In genomic region chr3:30113906-30114305, GRCh38 we compare ENCODE assay signal across 26 cellular contexts.
"Had no signal": no experiment of that assay in that cellular context is flagged by ENCODE, and none has a peak within 500 bp of the region (broad histone marks: within the 10 kb centered on the region; RNA-seq: fewer than 3 reads in every experiment).

No MANE protein-coding gene starts in this region.

- H3K9me3 Mint-ChIP-seq: naive thymus-derived CD4-positive, alpha-beta T cell; natural killer cell treated with Interleukin-12 subunit alpha and Interleukin-12 subunit beta and Interleukin-15 and Interleukin-18, amount 100 ng/mL, for 72 hours; stimulated activated naive B cell treated with anti-CD40 and anti-IgM and Interleukin-4, amounts not matched to agents 10 μg/mL and 1 μg/mL and 100 μg/mL, for 72 hours; stimulated activated naive CD8-positive, alpha-beta T cell treated with anti-CD3 and anti-CD28 coated beads, Interleukin-15, Interleukin-2, amounts not matched to agents 100 ng/mL and 50 ng/mL, for 24 hours; type B pancreatic cell had no signal

- H3K4me3 Mint-ChIP-seq: naive thymus-derived CD4-positive, alpha-beta T cell; natural killer cell treated with Interleukin-12 subunit alpha and Interleukin-12 subunit beta and Interleukin-15 and Interleukin-18, amount 100 ng/mL, for 72 hours; stimulated activated naive B cell treated with anti-CD40 and anti-IgM and Interleukin-4, amounts not matched to agents 10 μg/mL and 1 μg/mL and 100 μg/mL, for 72 hours; stimulated activated naive CD8-positive, alpha-beta T cell treated with anti-CD3 and anti-CD28 coated beads, Interleukin-15, Interleukin-2, amounts not matched to agents 100 ng/mL and 50 ng/mL, for 24 hours; type B pancreatic cell had no signal

- H3K27ac Mint-ChIP-seq: natural killer cell treated with Interleukin-12 subunit alpha and Interleukin-12 subunit beta and Interleukin-15 and Interleukin-18, amount 100 ng/mL, for 72 hours; stimulated activated naive B cell treated with anti-CD40 and anti-IgM and Interleukin-4, amounts not matched to agents 10 μg/mL and 1 μg/mL and 100 μg/mL, for 72 hours; stimulated activated naive CD8-positive, alpha-beta T cell treated with anti-CD3 and anti-CD28 coated beads, Interleukin-15, Interleukin-2, amounts not matched to agents 100 ng/mL and 50 ng/mL, for 24 hours; type B pancreatic cell had no signal

- DNase-seq: hippocampal formation; kidney glomerular epithelial cell; left cardiac atrium; left lung; lower lobe of right lung; mammary epithelial cell; mesenchymal stem cell; naive thymus-derived CD4-positive, alpha-beta T cell; nucleus accumbens; pancreas; posterior cingulate gyrus; retina; right cardiac atrium; stimulated activated CD4-positive, alpha-beta T cell treated with anti-CD3 and anti-CD28 coated beads, Interleukin-12 subunit alpha, Interleukin-12 subunit beta, amount 100 ng/mL, for 4 hours; stimulated activated CD4-positive, alpha-beta T cell treated with anti-CD3 and anti-CD28 coated beads, Interleukin-15, amount 100 ng/mL, for 24 hours; stimulated activated CD4-positive, alpha-beta T cell treated with anti-CD3 and anti-CD28 coated beads, Interleukin-2, amount 100 ng/mL, for 24 hours; stimulated activated CD4-positive, alpha-beta T cell treated with anti-CD3 and anti-CD28 coated beads, Interleukin-4, amount 100 ng/mL, for 1 hour; stimulated activated naive B cell treated with anti-CD40 and anti-IgM and Interleukin-4, amounts not matched to agents 10 μg/mL and 1 μg/mL and 100 μg/mL, for 72 hours; substantia nigra; uterus had no signal

- H3K27me3 ChIP-seq: left lung, pancreas, tibial nerve, uterus had no signal

- H3K4me1 ChIP-seq: left lung, lower lobe of right lung, prostate gland had no signal

- H3K36me3 ChIP-seq: left lung, lower lobe of right lung, pancreas, prostate gland, tibial nerve, uterus had no signal

- H3K27me3 Mint-ChIP-seq: stimulated activated naive B cell treated with anti-CD40 and anti-IgM and Interleukin-4, amounts not matched to agents 10 μg/mL and 1 μg/mL and 100 μg/mL, for 72 hours; stimulated activated naive CD8-positive, alpha-beta T cell treated with anti-CD3 and anti-CD28 coated beads, Interleukin-15, Interleukin-2, amounts not matched to agents 100 ng/mL and 50 ng/mL, for 24 hours; type B pancreatic cell had no signal

- H3K4me3 ChIP-seq: left lung, lower lobe of right lung, pancreas, prostate gland, skin epidermis, tibial nerve, uterus had no signal

- H3K27ac ChIP-seq: left lung, lower lobe of right lung, pancreas, prostate gland, skin epidermis, tibial nerve, uterus had no signal

- H3K9me3 ChIP-seq: left lung, lower lobe of right lung, pancreas, prostate gland, tibial nerve, uterus had no signal

- ATAC-seq: left cardiac atrium; left lung; lower lobe of right lung; naive thymus-derived CD4-positive, alpha-beta T cell; natural killer cell treated with Interleukin-12 subunit alpha and Interleukin-12 subunit beta and Interleukin-15 and Interleukin-18, amount 100 ng/mL, for 72 hours; pancreas; stimulated activated naive B cell treated with anti-CD40 and anti-IgM and Interleukin-4, amounts not matched to agents 10 μg/mL and 1 μg/mL and 100 μg/mL, for 72 hours had no signal
